8 cellular contexts compared by ENCODE assay signal in genomic region chr6:148144917-148145521, GRCh38.
DNase-seq lines count a peak whose midpoint lies in the region; ATAC-seq, FAIRE-seq and TF ChIP-seq lines count a peak whose summit lies in the region.

No MANE protein-coding gene starts in this region.

- TF ChIP-seq CTCF in AG04449 (IDR thresholded peaks at IDR 0.05; ENCODE audit: insufficient read depth, low read length, missing control alignments) = peak; percentile 72
- peak; percentile 67 for TF ChIP-seq CTCF in mucosa of descending colon (IDR thresholded peaks at IDR 0.05)

- H3K27ac ChIP-seq in effector memory CD4-positive, alpha-beta T cell (ENCODE audit: insufficient read depth, low read length, poor library complexity, severe bottlenecking) = no peak overlapping the region

- FAIRE-seq in GM18507 (lab: Jason Lieb, UNC) = peak; percentile 76

- H3K4me1 ChIP-seq in effector memory CD4-positive, alpha-beta T cell (ENCODE audit: control insufficient read depth, insufficient read depth, low read length, poor library complexity, severe bottlenecking) = peaks cover 6% of the 10 kb centered on the region
- no peaks in the 10 kb centered on the region for H3K4me1 ChIP-seq in mucosa of descending colon (ENCODE audit: low read depth)

- no peaks in the 10 kb centered on the region for H3K36me3 ChIP-seq in effector memory CD4-positive, alpha-beta T cell (ENCODE audit: control insufficient read depth, insufficient read depth, low read length)
- H3K36me3 ChIP-seq in mucosa of descending colon (ENCODE audit: low read depth) = no peaks in the 10 kb centered on the region

- intact Hi-C loops in mucosa of descending colon (cut with DNase I, micrococcal nuclease) = no loop called here

- peak; percentile 67 for ATAC-seq in HG03159 (IDR thresholded peaks at IDR 0.05; ENCODE audit: unreplicated experiment)
- peak; percentile 77 for ATAC-seq in mucosa of descending colon
- no peak for ATAC-seq in stimulated activated naive CD8-positive, alpha-beta T cell treated with anti-CD3 and anti-CD28 coated beads, Interleukin-15, Interleukin-2, amounts not matched to agents 100 U/mL and 50 U/mL, for 24 hours

- POLR2A ChIA-PET in AG04449 (lab: Yijun Ruan, JAX) = no interaction called here

- peak; percentile 4 for DNase-seq in AG04449 (ENCODE audit: low read depth, low spot score)
- peak; percentile 17 for DNase-seq in GM18507 (ENCODE audit: extremely low spot score, insufficient read length, low read depth)
- peak; percentile 52 for DNase-seq in NCI-H460 (ENCODE audit: extremely low read depth, low read depth)
- DNase-seq in activated CD4-positive, alpha-beta T cell treated with anti-CD3 and anti-CD28 coated beads, Interleukin-2, amount 50 U/mL, for 1 hour = peak; percentile 50
- DNase-seq in effector memory CD4-positive, alpha-beta T cell = peak in 2 of 3 donors; percentile 12 to 35
- peak; percentile 68 to 88 (median 77) for DNase-seq in mucosa of descending colon
- DNase-seq in stimulated activated naive CD8-positive, alpha-beta T cell treated with anti-CD3 and anti-CD28 coated beads, Interleukin-15, Interleukin-2, amounts not matched to agents 100 U/mL and 50 U/mL, for 24 hours = peak; percentile 78

- CTCF ChIA-PET in AG04449 (lab: Yijun Ruan, JAX) = interaction anchor here (0.7 to 4.8 kb wide), 21 partner anchors 9 to 641 kb away, joined by 3 to 44 read pairs (median 4); no protein-coding TSS in a partner anchor

- H3K9me3 ChIP-seq in effector memory CD4-positive, alpha-beta T cell (ENCODE audit: control insufficient read depth, low read length) = no peaks in the 10 kb centered on the region
- H3K9me3 ChIP-seq in mucosa of descending colon = no peaks in the 10 kb centered on the region

- H3K4me3 ChIP-seq in AG04449 (ENCODE audit: low read depth, low read length) (no peak overlapping the region), mucosa of descending colon (no peak overlapping the region)
- H3K4me3 ChIP-seq in effector memory CD4-positive, alpha-beta T cell (ENCODE audit: insufficient read depth, low read depth, low read length, poor library complexity, severe bottlenecking) = no peak overlapping the region

- no peaks in the 10 kb centered on the region for H3K27me3 ChIP-seq in effector memory CD4-positive, alpha-beta T cell (replicated peaks; ENCODE audit: control insufficient read depth, insufficient read depth, low read length, poor library complexity, severe bottlenecking)

Comparison
In these comparisons a context has a peak if more than half of its experiments do, and no peak if none do; other contexts are left out.
1. DNase-seq: peak in every context shown above with its lines; median percentile 78 in stimulated activated naive CD8-positive, alpha-beta T cell treated with anti-CD3 and anti-CD28 coated beads, Interleukin-15, Interleukin-2, amounts not matched to agents 100 U/mL and 50 U/mL, for 24 hours; 77 in mucosa of descending colon; 52 in NCI-H460; 50 in activated CD4-positive, alpha-beta T cell treated with anti-CD3 and anti-CD28 coated beads, Interleukin-2, amount 50 U/mL, for 1 hour; 24 in effector memory CD4-positive, alpha-beta T cell; 17 in GM18507; 4 in AG04449.